ENCODE assay signal across 1 cellular context in the genomic region with DNA sequence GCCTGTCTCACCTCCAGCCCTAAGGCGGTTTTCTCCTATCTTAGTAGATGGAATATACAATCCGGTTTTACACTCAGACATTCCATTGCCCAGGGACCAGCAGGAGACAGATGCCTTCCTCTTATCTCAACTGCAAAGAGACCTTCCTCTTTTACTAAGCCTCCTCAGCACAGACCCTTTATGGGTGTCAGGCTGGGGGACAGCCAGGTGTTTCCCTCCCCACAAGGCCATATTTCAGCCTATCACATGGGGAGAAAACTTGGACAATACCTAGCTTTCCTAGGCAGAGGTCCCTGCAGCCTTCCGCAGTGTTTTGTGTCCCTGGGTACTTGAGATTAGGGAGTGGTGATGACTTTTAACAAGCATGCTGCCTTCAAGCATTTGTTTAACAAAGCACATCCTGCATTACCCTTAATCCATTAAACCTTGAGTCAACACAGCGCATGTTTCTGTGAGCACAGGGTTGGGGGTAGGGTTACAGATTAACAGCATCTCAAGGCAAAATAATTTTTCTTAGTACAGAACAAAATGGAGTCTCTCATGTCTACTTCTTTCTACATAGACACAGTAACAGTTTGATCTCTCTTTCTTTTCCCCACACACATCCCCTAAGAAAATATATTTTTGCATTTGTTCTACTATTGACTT.
A peak's percentile ranks its signal among the peaks of the same experiment; 100 is the strongest.
TF ChIP-seq lines count a peak whose summit lies in the region.
"Not testable (repeated sequence)": the region's sequence is repeated elsewhere in the genome, so short reads cannot be mapped to it uniquely, and the experiment has no call there.

No MANE protein-coding gene starts in this region.

TF ChIP-seq in HepG2, 621 proteins besides CTCF, POLR2A, EP300 and RAD21 (continued from another document):
- 0 out of 2 replicates have a peak, but pooled peaks have one; percentile 9 for TF ChIP-seq ARID5B (CRISPR knock-in tag; IDR thresholded peaks at IDR 0.05)
- not testable (repeated sequence) for TF ChIP-seq FOXA1 (IDR thresholded peaks at IDR 0.05)
- TF ChIP-seq FOXA1 (CRISPR knock-in tag; IDR thresholded peaks at IDR 0.05) = peak; percentile 35; the same call in 1 of the 2 replicates
- TF ChIP-seq PITX1 (CRISPR knock-in tag; IDR thresholded peaks at IDR 0.05) = peak; percentile 71
